11 cellular contexts compared by ENCODE assay signal in genomic region chr17:76076100-76076764, GRCh38. TPM values are rescaled to one million over a fixed set of nuclear protein-coding genes. Genes with fewer than 3 reads are reported as not detected.
DNase-seq lines count a peak whose midpoint lies in the region; ATAC-seq, FAIRE-seq and TF ChIP-seq lines count a peak whose summit lies in the region.
"Had no signal": no experiment of that assay in that cellular context is flagged by ENCODE, and none has a peak within 500 bp of the region (broad histone marks: within the 10 kb centered on the region; RNA-seq: fewer than 3 reads in every experiment).

No MANE protein-coding gene starts in this region.

- H3K4me3 ChIP-seq in iPS-18a (ENCODE audit: low read length) (peak overlapping the region; percentile 45), trophoblast cell (ENCODE audit: low read depth, low read length) (no peak overlapping the region)

- peaks cover 64% of the 10 kb centered on the region for H3K27me3 Mint-ChIP-seq in WTC11 (ENCODE audit: low read depth)

- H3K4me1 Mint-ChIP-seq in WTC11, result peaks cover 56% of the 10 kb centered on the region
- H3K4me1 Mint-ChIP-seq in stimulated activated effector memory CD8-positive, alpha-beta T cell treated with anti-CD3 and anti-CD28 coated beads, Interleukin-12 subunit alpha, Interleukin-12 subunit beta, amount 100 ng/mL, for 72 hours, result peaks cover 27% of the 10 kb centered on the region

- CTCF ChIA-PET in WTC11 (lab: Charles Lee), result interaction anchor here (0.6 to 4.9 kb wide), 16 partner anchors 12 to 311 kb away, joined by 3 to 43 read pairs (median 5); partner anchors contain the start of genes MRPL38 and UBALD2

- no peak for ATAC-seq in WTC11
- no peak for ATAC-seq in stimulated activated effector memory CD8-positive, alpha-beta T cell treated with anti-CD3 and anti-CD28 coated beads, Interleukin-12 subunit alpha, Interleukin-12 subunit beta, amount 100 ng/mL, for 72 hours
- ATAC-seq in GM19035 (IDR thresholded peaks at IDR 0.05; ENCODE audit: unreplicated experiment), result no peak

- H3K4me1 ChIP-seq in iPS-18a (ENCODE audit: control insufficient read depth, low read depth, low read length), result peaks cover 40% of the 10 kb centered on the region
- H3K4me1 ChIP-seq in trophoblast cell (ENCODE audit: control insufficient read depth in 1 of 2, insufficient read depth in 2 of 2, low read length in 2 of 2), result peaks cover 9 to 15% of the 10 kb centered on the region in 2 experiments

- H3K79me2 ChIP-seq in trophoblast cell (ENCODE audit: control insufficient read depth, insufficient read depth, low read length, poor library complexity), result peaks cover 9% of the 10 kb centered on the region

- DNase-seq in activated CD8-positive, alpha-beta memory T cell treated with anti-CD3 and anti-CD28 coated beads for 24 hours, result peak; percentile 65
- no peak for DNase-seq in activated CD8-positive, alpha-beta memory T cell treated with anti-CD3 and anti-CD28 coated beads, Interleukin-2, amount 50 U/mL, for 4 hours
- DNase-seq in WTC11 (ENCODE audit: low spot score), result peak; percentile 38
- no peak for DNase-seq in stimulated activated effector memory CD8-positive, alpha-beta T cell treated with anti-CD3 and anti-CD28 coated beads, Interleukin-12 subunit alpha, Interleukin-12 subunit beta, amount 100 ng/mL, for 72 hours (ENCODE audit: low spot score in 2 of 2)
- DNase-seq in urothelium cell line (ENCODE audit: low spot score), result no peak
- no peak for DNase-seq in trophoblast cell
- DNase-seq: NCI-H1048 had no signal

- H3K4me3 Mint-ChIP-seq in WTC11, result peak overlapping the region; percentile 86
- H3K4me3 Mint-ChIP-seq in stimulated activated effector memory CD8-positive, alpha-beta T cell treated with anti-CD3 and anti-CD28 coated beads, Interleukin-12 subunit alpha, Interleukin-12 subunit beta, amount 100 ng/mL, for 72 hours, result peak overlapping the region; percentile 68

- TF ChIP-seq CTCF in WTC11 (IDR thresholded peaks at IDR 0.05), result no peak

- no peak overlapping the region for H3K27ac ChIP-seq in iPS-18a (ENCODE audit: low read length)
- no peak overlapping the region for H3K27ac ChIP-seq in trophoblast cell (ENCODE audit: low read depth, low read length)

- FAIRE-seq in urothelium cell line (lab: Jason Lieb, UNC), result no peak

- H2BK120ac ChIP-seq in trophoblast cell (ENCODE audit: insufficient read depth, low read length, poor library complexity), result no peak overlapping the region

- no peak overlapping the region for H4K12ac ChIP-seq in trophoblast cell (ENCODE audit: low read depth, low read length)

- H3K4me2 ChIP-seq in trophoblast cell (ENCODE audit: low read length), result no peak overlapping the region

- no peak overlapping the region for H3K23ac ChIP-seq in trophoblast cell (ENCODE audit: low read length)

- no peak overlapping the region for H2BK5ac ChIP-seq in trophoblast cell (ENCODE audit: low read depth, low read length, poor library complexity)

- no peak overlapping the region for H2AK5ac ChIP-seq in trophoblast cell (ENCODE audit: low read length)

- no peak overlapping the region for H3K27ac Mint-ChIP-seq in WTC11
- no peak overlapping the region for H3K27ac Mint-ChIP-seq in stimulated activated effector memory CD8-positive, alpha-beta T cell treated with anti-CD3 and anti-CD28 coated beads, Interleukin-12 subunit alpha, Interleukin-12 subunit beta, amount 100 ng/mL, for 72 hours

- H4K91ac ChIP-seq in trophoblast cell (ENCODE audit: low read depth, low read length), result no peak overlapping the region

- H3K36me3 Mint-ChIP-seq in WTC11, result no peaks in the 10 kb centered on the region
- peaks cover 15% of the 10 kb centered on the region for H3K36me3 Mint-ChIP-seq in stimulated activated effector memory CD8-positive, alpha-beta T cell treated with anti-CD3 and anti-CD28 coated beads, Interleukin-12 subunit alpha, Interleukin-12 subunit beta, amount 100 ng/mL, for 72 hours

- H3K27me3 ChIP-seq in iPS-18a (ENCODE audit: control insufficient read depth, insufficient read depth, low read length), result peaks cover 85% of the 10 kb centered on the region
- peaks cover 55% of the 10 kb centered on the region for H3K27me3 ChIP-seq in trophoblast cell (ENCODE audit: insufficient read depth, low read length)

- H3K36me3 ChIP-seq in iPS-18a (ENCODE audit: control insufficient read depth, low read depth, low read length), result no peaks in the 10 kb centered on the region
- H3K36me3 ChIP-seq in trophoblast cell (ENCODE audit: control insufficient read depth in 1 of 2, insufficient read depth in 2 of 2, low read length in 2 of 2), result no peaks in the 10 kb centered on the region

- H3K9ac ChIP-seq in iPS-18a (ENCODE audit: low read length) (no peak overlapping the region), trophoblast cell (ENCODE audit: low read length) (no peak overlapping the region)

- H3K14ac ChIP-seq in trophoblast cell (ENCODE audit: low read length), result no peak overlapping the region

- H3K18ac ChIP-seq in trophoblast cell (ENCODE audit: low read length), result no peak overlapping the region

- POLR2A ChIA-PET in WTC11 (lab: Charles Lee), result interaction anchor here (1.3 kb wide), 1 partner anchor 27 kb away, joined by 3 read pairs; no protein-coding TSS in a partner anchor

- no peak overlapping the region for H2AFZ ChIP-seq in trophoblast cell (ENCODE audit: insufficient read depth, low read length, poor library complexity)

- H3K9me3 ChIP-seq in iPS-18a (ENCODE audit: control insufficient read depth, low read depth, low read length), result no peaks in the 10 kb centered on the region
- peaks cover 20% of the 10 kb centered on the region for H3K9me3 ChIP-seq in trophoblast cell (ENCODE audit: insufficient read depth, low read depth, low read length)

- no peak overlapping the region for H3K4ac ChIP-seq in trophoblast cell (ENCODE audit: low read depth, low read length)

- no peaks in the 10 kb centered on the region for H3K9me3 Mint-ChIP-seq in WTC11
- H3K9me3 Mint-ChIP-seq in stimulated activated effector memory CD8-positive, alpha-beta T cell treated with anti-CD3 and anti-CD28 coated beads, Interleukin-12 subunit alpha, Interleukin-12 subunit beta, amount 100 ng/mL, for 72 hours, result no peaks in the 10 kb centered on the region

- H3K79me1 ChIP-seq in trophoblast cell (ENCODE audit: low read length), result peaks cover 10% of the 10 kb centered on the region

- WGBS in trophoblast cell (ENCODE audit: extremely low coverage, insufficient coverage, insufficient read length), result no CpG with 5 or more reads among the region's 47 CpGs

- no peak overlapping the region for H4K8ac ChIP-seq in trophoblast cell (ENCODE audit: low read depth, low read length)

- H2BK12ac ChIP-seq in trophoblast cell (ENCODE audit: low read length), result no peak overlapping the region

TF ChIP-seq in WTC11, 78 proteins besides CTCF, POLR2A, EP300 and RAD21 (continues in another document):
- TF ChIP-seq AFF4 (CRISPR knock-in tag; IDR thresholded peaks at IDR 0.05; ENCODE audit: borderline replicate concordance) (no peak), ZNF425 (CRISPR knock-in tag; conservative IDR thresholded peaks at IDR 0.05) (no peak)

RNA-seq across cellular contexts. Expression of gene GALR2, which starts 1.7 kb away (rescaled TPM):
- 1.7 to 2.9 TPM (median 2.0 TPM) in 3 replicates for total RNA-seq in WTC11 (2021)
- polyA plus RNA-seq in trophoblast cell (2013), result 0.15 and 0.19 TPM in 2 replicates
- total RNA-seq: fibroblast of lung, pulmonary artery endothelial cell had no signal
- polyA plus RNA-seq: fibroblast of lung had no signal

RNA-seq across cellular contexts. Expression of gene ZACN, which starts 2.8 kb away (rescaled TPM):
- 0.07 to 0.28 TPM (median 0.11 TPM) in 3 replicates for total RNA-seq in WTC11 (2021)
- polyA plus RNA-seq in trophoblast cell (2013), result 0.05 TPM in 1 of 2 replicates, not detected in the other
- total RNA-seq: fibroblast of lung, pulmonary artery endothelial cell had no signal
- polyA plus RNA-seq: fibroblast of lung had no signal

RNA-seq across cellular contexts. Expression of gene SRP68, which starts 3.9 kb away (rescaled TPM):
- total RNA-seq in WTC11 (2021), result 80.5 to 90.7 TPM (median 82.0 TPM) in 3 replicates
- polyA plus RNA-seq in trophoblast cell (2013), result 81.8 and 83.6 TPM in 2 replicates

RNA-seq across cellular contexts. Expression of gene EXOC7, which starts 27.4 kb away (rescaled TPM):
- 90.0 to 126 TPM (median 96.2 TPM) in 3 replicates for total RNA-seq in WTC11 (2021)
- polyA plus RNA-seq in trophoblast cell (2013), result 58.5 and 61.2 TPM in 2 replicates

RNA-seq across cellular contexts. Expression of gene EVPL, which starts 49.1 kb away (rescaled TPM):
- 0.46 to 1.3 TPM (median 0.62 TPM) in 3 replicates for total RNA-seq in WTC11 (2021)
- polyA plus RNA-seq in trophoblast cell (2013), result 0.04 and 0.06 TPM in 2 replicates
- total RNA-seq: fibroblast of lung, pulmonary artery endothelial cell had no signal
- polyA plus RNA-seq: fibroblast of lung had no signal

Comparison
In these comparisons a context has a peak if more than half of its experiments do, and no peak if none do; other contexts are left out.
1. DNase-seq: peak in activated CD8-positive, alpha-beta memory T cell treated with anti-CD3 and anti-CD28 coated beads for 24 hours (single experiment) and WTC11 (single experiment); none in activated CD8-positive, alpha-beta memory T cell treated with anti-CD3 and anti-CD28 coated beads, Interleukin-2, amount 50 U/mL, for 4 hours (single experiment), stimulated activated effector memory CD8-positive, alpha-beta T cell treated with anti-CD3 and anti-CD28 coated beads, Interleukin-12 subunit alpha, Interleukin-12 subunit beta, amount 100 ng/mL, for 72 hours (0 of 2), urothelium cell line (single experiment) and trophoblast cell (0 of 2).